In genomic region chr17:4998666-4999428, GRCh38 we compare ENCODE assay signal across 6 cellular contexts. TPM values are rescaled to one million over a fixed set of nuclear protein-coding genes. Genes with fewer than 3 reads are reported as not detected.
DNase-seq lines count a peak whose midpoint lies in the region; ATAC-seq lines count a peak whose summit lies in the region.

No MANE protein-coding gene starts in this region.

- H3K9ac ChIP-seq in rectal smooth muscle tissue (ENCODE audit: low read length): peak overlapping the region; percentile 76

- H3K27ac ChIP-seq in ectodermal cell (ENCODE audit: insufficient read depth, low read depth, low read length, poor library complexity, severe bottlenecking) (no peak overlapping the region), rectal smooth muscle tissue (ENCODE audit: low read depth, low read length) (peak overlapping the region; percentile 95)

- H3K4me3 ChIP-seq in Jurkat, Clone E6-1 (ENCODE audit: low read length): peak overlapping the region; percentile 66
- H3K4me3 ChIP-seq in ectodermal cell (ENCODE audit: insufficient read depth, low read depth, low read length): peak overlapping the region; percentile 89
- peak overlapping the region; percentile 92 for H3K4me3 ChIP-seq in rectal smooth muscle tissue (ENCODE audit: low read length)

- H3K4me1 ChIP-seq in ectodermal cell (ENCODE audit: control insufficient read depth, insufficient read depth, low read length) (peaks cover 17% of the 10 kb centered on the region), rectal smooth muscle tissue (ENCODE audit: control insufficient read depth, insufficient read depth, low read length) (peaks cover 12% of the 10 kb centered on the region)

- H3K27me3 ChIP-seq in ectodermal cell (ENCODE audit: control insufficient read depth, insufficient read depth, low read length, poor library complexity, severe bottlenecking) (peaks cover 24% of the 10 kb centered on the region), rectal smooth muscle tissue (ENCODE audit: control insufficient read depth, insufficient read depth, low read length) (no peaks in the 10 kb centered on the region)

- DNase-seq in Jurkat, Clone E6-1 (ENCODE audit: low read depth, low spot score): no peak
- no peak for DNase-seq in A172 (ENCODE audit: low spot score)
- DNase-seq in NCI-H2029 (lab: John Stamatoyannopoulos, UW): no peak

- no peak for ATAC-seq in HG03342 (IDR thresholded peaks at IDR 0.05; ENCODE audit: unreplicated experiment)

- H3K9me3 ChIP-seq in ectodermal cell (ENCODE audit: control insufficient read depth, low read length): no peaks in the 10 kb centered on the region

- peaks cover 20% of the 10 kb centered on the region for H3K36me3 ChIP-seq in ectodermal cell (ENCODE audit: control insufficient read depth, insufficient read depth, low read length)
- H3K36me3 ChIP-seq in rectal smooth muscle tissue (ENCODE audit: control insufficient read depth, insufficient read depth, low read length): peaks cover 23% of the 10 kb centered on the region

- WGBS in ectodermal cell, 2 experiments: 21 to 23% methylated on average over 14 of the region's 14 CpGs

RNA-seq across cellular contexts. Expression of gene KIF1C, which starts 1.1 kb away (rescaled TPM):
- polyA plus RNA-seq in Jurkat, Clone E6-1 (2012; ENCODE audit: insufficient read depth, insufficient read length): 23.6 TPM
- polyA plus RNA-seq in ectodermal cell (2013, experiment 1 of 4): 62.1 TPM
- 60.7 TPM for polyA plus RNA-seq in ectodermal cell (2013, experiment 2 of 4)
- 31.0 TPM for polyA plus RNA-seq in ectodermal cell (2013, experiment 3 of 4)
- 34.9 TPM for polyA plus RNA-seq in ectodermal cell (2013, experiment 4 of 4)
- 123 and 125 TPM in 2 replicates for total RNA-seq in A172 (2014; rRNA removed; shearing (Covaris generic))

RNA-seq across cellular contexts. Expression of gene INCA1, which starts 1.5 kb away (rescaled TPM):
- 2.3 TPM for polyA plus RNA-seq in Jurkat, Clone E6-1 (2012; ENCODE audit: insufficient read depth, insufficient read length)
- 0.72 TPM for polyA plus RNA-seq in ectodermal cell (2013, experiment 1 of 4)
- polyA plus RNA-seq in ectodermal cell (2013, experiment 2 of 4): 0.82 TPM
- polyA plus RNA-seq in ectodermal cell (2013, experiment 3 of 4): 0.37 TPM
- polyA plus RNA-seq in ectodermal cell (2013, experiment 4 of 4): 1.1 TPM
- total RNA-seq in A172 (2014; rRNA removed; shearing (Covaris generic)): 0.88 and 1.5 TPM in 2 replicates

RNA-seq across cellular contexts. Expression of gene CAMTA2, which starts 11.4 kb away (rescaled TPM):
- polyA plus RNA-seq in Jurkat, Clone E6-1 (2012; ENCODE audit: insufficient read depth, insufficient read length): 25.7 TPM
- polyA plus RNA-seq in ectodermal cell (2013, experiment 1 of 4): 15.7 TPM
- 14.8 TPM for polyA plus RNA-seq in ectodermal cell (2013, experiment 2 of 4)
- 14.0 TPM for polyA plus RNA-seq in ectodermal cell (2013, experiment 3 of 4)
- polyA plus RNA-seq in ectodermal cell (2013, experiment 4 of 4): 16.1 TPM
- total RNA-seq in A172 (2014; rRNA removed; shearing (Covaris generic)): 2.4 and 7.1 TPM in 2 replicates

RNA-seq across cellular contexts. Expression of gene SPAG7, which starts 31.2 kb away (rescaled TPM):
- polyA plus RNA-seq in Jurkat, Clone E6-1 (2012; ENCODE audit: insufficient read depth, insufficient read length): 104 TPM
- polyA plus RNA-seq in ectodermal cell (2013, experiment 1 of 4): 110 TPM
- polyA plus RNA-seq in ectodermal cell (2013, experiment 2 of 4): 102 TPM
- polyA plus RNA-seq in ectodermal cell (2013, experiment 3 of 4): 93.6 TPM
- polyA plus RNA-seq in ectodermal cell (2013, experiment 4 of 4): 102 TPM
- total RNA-seq in A172 (2014; rRNA removed; shearing (Covaris generic)): 74.4 and 90.6 TPM in 2 replicates

RNA-seq across cellular contexts. Expression of gene SLC52A1, which starts 36.4 kb away (rescaled TPM):
- polyA plus RNA-seq in Jurkat, Clone E6-1 (2012; ENCODE audit: insufficient read depth, insufficient read length): 1.5 TPM
- not detected for polyA plus RNA-seq in ectodermal cell (2013, experiment 1 of 4)
- 0.05 TPM for polyA plus RNA-seq in ectodermal cell (2013, experiment 2 of 4)
- not detected for polyA plus RNA-seq in ectodermal cell (2013, experiment 3 of 4)
- polyA plus RNA-seq in ectodermal cell (2013, experiment 4 of 4): not detected
- total RNA-seq in A172 (2014; rRNA removed; shearing (Covaris generic)): 0.05 and 0.16 TPM in 2 replicates
